ENCODE assay signal across 13 cellular contexts in the genomic region with DNA sequence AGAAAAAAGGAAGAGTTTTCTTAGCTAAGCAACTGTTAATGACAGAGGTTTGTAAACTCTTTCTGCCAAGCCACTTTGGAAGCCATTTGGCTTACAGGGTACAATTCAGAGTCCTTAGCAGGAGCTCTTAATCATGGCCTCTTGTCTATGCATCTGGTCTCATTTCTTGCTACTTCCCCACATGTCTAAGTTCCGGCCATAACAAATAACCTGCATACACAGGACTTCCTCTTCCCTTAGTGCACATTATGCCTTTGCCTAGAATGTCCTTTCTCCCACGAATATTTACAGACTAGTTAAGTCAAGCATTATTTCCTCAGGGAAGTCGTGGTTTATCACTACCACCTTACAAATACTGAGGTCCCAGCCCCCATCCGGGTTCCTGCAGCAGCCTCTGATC. TPM values are rescaled to one million over a fixed set of nuclear protein-coding genes. Genes with fewer than 3 reads are reported as not detected.
DNase-seq lines count a peak whose midpoint lies in the region; ATAC-seq and TF ChIP-seq lines count a peak whose summit lies in the region.
"Had no signal": no experiment of that assay in that cellular context is flagged by ENCODE, and none has a peak within 500 bp of the region (broad histone marks: within the 10 kb centered on the region; RNA-seq: fewer than 3 reads in every experiment).

No MANE protein-coding gene starts in this region.

- H2AK5ac ChIP-seq in mesendoderm (ENCODE audit: low read length) = no peak overlapping the region

- no peaks in the 10 kb centered on the region for H3K79me2 ChIP-seq in KMS-11 (ENCODE audit: insufficient read depth, low read depth)
- no peaks in the 10 kb centered on the region for H3K79me2 ChIP-seq in mesendoderm (ENCODE audit: control insufficient read depth, insufficient read depth, low read length)

- no peak overlapping the region for H2BK15ac ChIP-seq in mesendoderm (replicated peaks; ENCODE audit: low read depth)

- H3K56ac ChIP-seq in mesendoderm (ENCODE audit: low read length) = no peak overlapping the region

- peak overlapping the region; percentile 39 for H4K8ac ChIP-seq in mesendoderm (ENCODE audit: low read depth, low read length)

- TF ChIP-seq CTCF in KMS-11 (conservative IDR thresholded peaks at IDR 0.05; ENCODE audit: low read depth, low read length) = no peak

- 0 out of 2 replicates have a peak overlapping the region, but pooled peaks have one; percentile 1 for H2AFZ ChIP-seq in KMS-11 (ENCODE audit: low read depth)

- DNase-seq in CD1c-positive myeloid dendritic cell (ENCODE audit: extremely low spot score) (peak; percentile 66), OCI-M1 (lab: John Stamatoyannopoulos, UW) (peak; percentile 52), mesendoderm (no peak), activated T-cell treated with anti-CD3 and anti-CD28 coated beads for 4 hours (no peak)
- DNase-seq: activated CD4-positive, alpha-beta memory T cell treated with anti-CD3 and anti-CD28 coated beads for 36 hours; central memory CD4-positive, alpha-beta T cell; NCI-H2107; SHP77; T1000 had no signal

- H3K27ac ChIP-seq in KMS-11 (no peak overlapping the region), mesendoderm (ENCODE audit: low read depth, low read length) (no peak overlapping the region)

- H3K36me3 ChIP-seq in KMS-11 (ENCODE audit: insufficient read depth) (no peaks in the 10 kb centered on the region), mesendoderm (ENCODE audit: control insufficient read depth, insufficient read depth, low read length) (no peaks in the 10 kb centered on the region)

- H2BK5ac ChIP-seq in mesendoderm (ENCODE audit: low read length) = no peak overlapping the region

- no peak for ATAC-seq in HG02763 (IDR thresholded peaks at IDR 0.05; ENCODE audit: unreplicated experiment)
- no peak for ATAC-seq in HG03342 (IDR thresholded peaks at IDR 0.05; ENCODE audit: unreplicated experiment)
- ATAC-seq in HG03095 (IDR thresholded peaks at IDR 0.05; ENCODE audit: unreplicated experiment) = no peak

- no peak overlapping the region for H3K23ac ChIP-seq in mesendoderm (ENCODE audit: low read length)

- peaks cover 36% of the 10 kb centered on the region for H3K4me1 ChIP-seq in KMS-11 (ENCODE audit: low read depth, poor library complexity, severe bottlenecking)
- no peaks in the 10 kb centered on the region for H3K4me1 ChIP-seq in mesendoderm (ENCODE audit: control insufficient read depth, low read depth, low read length)

- H3K4me3 ChIP-seq in KMS-11 (IDR thresholded peaks at IDR 0.05; ENCODE audit: insufficient read depth, low read depth, low read length) (no peak overlapping the region), mesendoderm (ENCODE audit: low read length) (no peak overlapping the region)

- no peaks in the 10 kb centered on the region for H3K27me3 ChIP-seq in KMS-11 (ENCODE audit: insufficient read depth, low read depth)
- no peaks in the 10 kb centered on the region for H3K27me3 ChIP-seq in mesendoderm (ENCODE audit: insufficient read depth, low read length, poor library complexity)

- H2BK120ac ChIP-seq in mesendoderm (ENCODE audit: low read depth, low read length) = no peak overlapping the region

- no peak overlapping the region for H3K18ac ChIP-seq in mesendoderm (ENCODE audit: low read length)

- no peak overlapping the region for H4K5ac ChIP-seq in mesendoderm (ENCODE audit: low read length)

- H3K9ac ChIP-seq in KMS-11 = no peak overlapping the region
- H3K9ac ChIP-seq in mesendoderm (ENCODE audit: low read length) = no peak overlapping the region

- no CpG with 5 or more reads among the region's 4 CpGs for WGBS in mesendoderm (ENCODE audit: extremely low coverage, insufficient coverage, low lambda C conversion rate)

- no peak overlapping the region for H3K4ac ChIP-seq in mesendoderm (ENCODE audit: low read depth, low read length)

- H3K79me1 ChIP-seq in mesendoderm (ENCODE audit: low read length) = no peaks in the 10 kb centered on the region

- H3K4me2 ChIP-seq in KMS-11 (no peak overlapping the region), mesendoderm (ENCODE audit: low read length) (no peak overlapping the region)

- no peaks in the 10 kb centered on the region for H4K20me1 ChIP-seq in KMS-11 (ENCODE audit: insufficient read depth)

RNA-seq across cellular contexts. Expression of gene UPF2, which starts 8.6 kb away (rescaled TPM):
- polyA plus RNA-seq in mesendoderm (2013, experiment 1 of 2) = 35.0 TPM
- polyA plus RNA-seq in mesendoderm (2013, experiment 2 of 2) = 35.6 TPM

RNA-seq across cellular contexts. Expression of gene DHTKD1, which starts 17.5 kb away (rescaled TPM):
- polyA plus RNA-seq in mesendoderm (2013, experiment 1 of 2) = 13.2 TPM
- 12.9 TPM for polyA plus RNA-seq in mesendoderm (2013, experiment 2 of 2)

Comparison
In these comparisons a context has a peak if more than half of its experiments do, and no peak if none do; other contexts are left out.
1. DNase-seq: peak in CD1c-positive myeloid dendritic cell (single experiment) and OCI-M1 (single experiment); none in mesendoderm (single experiment) and activated T-cell treated with anti-CD3 and anti-CD28 coated beads for 4 hours (single experiment).